21 cellular contexts compared by ENCODE assay signal in the genomic region with DNA sequence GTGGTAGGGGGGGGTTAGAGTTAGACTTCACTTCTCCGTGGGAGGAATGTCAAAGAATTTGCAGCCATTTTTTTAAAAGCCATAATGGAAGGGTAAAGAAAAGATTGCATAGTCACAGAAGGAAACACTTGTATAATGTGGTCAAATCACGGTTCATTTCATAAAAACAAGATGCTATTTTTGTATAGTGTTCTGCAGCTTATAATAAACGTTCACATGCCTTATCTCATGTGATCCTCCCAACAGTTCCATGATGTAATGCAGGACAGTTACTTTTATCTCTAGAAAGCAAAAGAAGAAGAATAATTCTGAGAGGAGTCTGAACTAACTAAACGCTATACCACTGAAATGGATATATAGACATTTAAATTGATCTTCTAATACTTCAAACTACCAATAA.
"Had no signal": no experiment of that assay in that cellular context is flagged by ENCODE, and none has a peak within 500 bp of the region (broad histone marks: within the 10 kb centered on the region; RNA-seq: fewer than 3 reads in every experiment).

No MANE protein-coding gene starts in this region.

- H3K4me1 ChIP-seq: adrenal gland, ascending aorta, prostate gland had no signal

- DNase-seq: activated CD8-positive, alpha-beta memory T cell treated with anti-CD3 and anti-CD28 coated beads for 24 hours; activated CD8-positive, alpha-beta memory T cell treated with anti-CD3 and anti-CD28 coated beads, Interleukin-2, amount 50 U/mL, for 4 hours; activated naive CD4-positive, alpha-beta T cell; activated T-cell treated with anti-CD3 and anti-CD28 coated beads, Interleukin-2, amount 50 U/mL, for 24 hours; adrenal gland; central memory CD4-positive, alpha-beta T cell; effector memory CD4-positive, alpha-beta T cell; foreskin keratinocyte; immature natural killer cell; left lung; stimulated activated CD4-positive, alpha-beta T cell treated with anti-CD3 and anti-CD28 coated beads, Interleukin-4, amount 100 ng/mL, for 24 hours; stimulated activated naive CD4-positive, alpha-beta T cell treated with Interleukin-2 at 50 U/mL for 16 hours; T-helper 2 cell; upper lobe of right lung had no signal

- H3K27ac ChIP-seq: adrenal gland, ascending aorta, foreskin keratinocyte, left lung, prostate gland, thoracic aorta, upper lobe of right lung had no signal

- H3K4me3 ChIP-seq: adrenal gland, ascending aorta, left lung, lung, prostate gland, thoracic aorta, upper lobe of right lung had no signal

- ATAC-seq: activated T-helper 17 cell treated with anti-CD3 and anti-CD28 coated beads, Interleukin-2, amount 50 U/mL, for 72 hours; foreskin keratinocyte; left lung; natural killer cell treated with Interleukin-12 subunit alpha and Interleukin-12 subunit beta and Interleukin-15 and Interleukin-18, amount 100 ng/mL, for 72 hours; upper lobe of right lung; WTC11 had no signal

- H3K36me3 ChIP-seq: adrenal gland, ascending aorta, left lung, prostate gland, thoracic aorta, upper lobe of right lung had no signal

- H3K9me3 ChIP-seq: adrenal gland, ascending aorta, left lung, prostate gland, thoracic aorta, upper lobe of right lung had no signal

- H3K27me3 ChIP-seq: adrenal gland, ascending aorta, foreskin keratinocyte, left lung, upper lobe of right lung had no signal
